ENCODE assay signal across 13 cellular contexts in the genomic region with DNA sequence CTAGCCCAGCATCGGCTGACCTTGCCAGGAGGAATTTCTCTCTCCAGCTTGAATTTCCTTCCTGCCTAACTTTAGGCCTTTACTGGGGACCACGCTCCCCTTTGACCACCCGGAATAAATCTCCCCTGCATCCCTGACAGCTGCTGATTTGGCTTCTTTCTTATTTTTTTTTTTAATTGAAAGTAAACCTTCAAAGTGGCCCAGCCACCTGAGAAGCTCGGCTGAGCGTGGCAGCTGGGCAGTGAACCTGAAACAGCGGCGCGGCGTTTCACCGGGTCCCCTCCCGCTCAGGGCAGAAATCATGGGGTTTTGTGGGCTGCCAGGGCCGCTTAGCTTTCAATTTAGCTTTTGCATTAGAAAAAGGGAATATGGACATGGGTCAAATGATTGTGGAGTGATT. TPM values are rescaled to one million over a fixed set of nuclear protein-coding genes. Genes with fewer than 3 reads are reported as not detected.
DNase-seq lines count a peak whose midpoint lies in the region; ATAC-seq, FAIRE-seq and TF ChIP-seq lines count a peak whose summit lies in the region.
"Had no signal": no experiment of that assay in that cellular context is flagged by ENCODE, and none has a peak within 500 bp of the region (broad histone marks: within the 10 kb centered on the region; RNA-seq: fewer than 3 reads in every experiment).

No MANE protein-coding gene starts in this region.

- TF ChIP-seq CTCF in astrocyte (IDR thresholded peaks at IDR 0.05; ENCODE audit: insufficient read depth, low read depth, low read length), result no peak
- no peak for TF ChIP-seq CTCF in SK-N-SH (IDR thresholded peaks at IDR 0.05)
- TF ChIP-seq CTCF in left lung (IDR thresholded peaks at IDR 0.05), result no peak
- TF ChIP-seq CTCF in HepG2 (CRISPR knock-in tag; IDR thresholded peaks at IDR 0.05), result no peak

- H4K20me1 ChIP-seq in astrocyte (ENCODE audit: insufficient read depth, low read length), result no peaks in the 10 kb centered on the region
- no peaks in the 10 kb centered on the region for H4K20me1 ChIP-seq in SK-N-SH (ENCODE audit: insufficient read depth)
- no peaks in the 10 kb centered on the region for H4K20me1 ChIP-seq in HepG2 (ENCODE audit: insufficient read depth, low read length)

- POLR2A ChIA-PET in CD8-positive, alpha-beta memory T cell (lab: Charles Lee), result interaction anchor here (0.6 kb wide), 1 partner anchor 101 kb away, joined by 3 read pairs; no protein-coding TSS in a partner anchor
- POLR2A ChIA-PET in SK-N-SH (lab: Yijun Ruan, JAX) (interaction anchor here (0.8 kb wide), 1 partner anchor 124 kb away, joined by 3 read pairs; no protein-coding TSS in a partner anchor), HepG2 (lab: Yijun Ruan, JAX) (no interaction called here)
- POLR2A ChIA-PET in activated CD4-positive, alpha-beta T cell treated with anti-CD3 and anti-CD28 coated beads for 36 hours (lab: Charles Lee), result no interaction called here

- H3K36me3 ChIP-seq in CD8-positive, alpha-beta memory T cell (ENCODE audit: insufficient read depth, low read length), result no peaks in the 10 kb centered on the region
- H3K36me3 ChIP-seq in astrocyte (ENCODE audit: insufficient read depth, low read length), result no peaks in the 10 kb centered on the region
- H3K36me3 ChIP-seq in SK-N-SH (replicated peaks in 1 of 2; ENCODE audit: control insufficient read depth in 1 of 2, insufficient read depth in 2 of 2, low read length in 1 of 2), result no peaks in the 10 kb centered on the region
- H3K36me3 ChIP-seq in left lung, result no peaks in the 10 kb centered on the region
- no peaks in the 10 kb centered on the region for H3K36me3 ChIP-seq in HepG2 (replicated peaks in 1 of 2; ENCODE audit: control insufficient read depth in 1 of 2, insufficient read depth in 2 of 2, low read length in 2 of 2)

- H3K79me2 ChIP-seq in astrocyte (ENCODE audit: insufficient read depth, low read length), result no peaks in the 10 kb centered on the region
- no peaks in the 10 kb centered on the region for H3K79me2 ChIP-seq in SK-N-SH (ENCODE audit: insufficient read depth)
- H3K79me2 ChIP-seq in HepG2 (ENCODE audit: insufficient read depth, low read length), result no peaks in the 10 kb centered on the region

- ATAC-seq in GM19372 (IDR thresholded peaks at IDR 0.05; ENCODE audit: low read depth, unreplicated experiment) (peak; percentile 57), HG02973 (IDR thresholded peaks at IDR 0.05; ENCODE audit: unreplicated experiment) (peak; percentile 33), left lung (no peak), HepG2 (no peak)
- ATAC-seq in activated CD4-positive, alpha-beta T cell treated with anti-CD3 and anti-CD28 coated beads for 36 hours, result no peak

- peak overlapping the region; percentile 38 for H2AFZ ChIP-seq in astrocyte (ENCODE audit: low read depth, low read length)
- no peak overlapping the region for H2AFZ ChIP-seq in SK-N-SH (ENCODE audit: low read depth)
- H2AFZ ChIP-seq in HepG2 (ENCODE audit: low read length), result no peak overlapping the region

- no TSS peak for BruUV-seq in HepG2 (replicated peaks; lab: Mats Ljungman, UMichigan)

- H3K4me1 Mint-ChIP-seq in CD8-positive, alpha-beta memory T cell, result peaks cover 42 to 53% (median 50%) of the 10 kb centered on the region in 3 donors
- H3K4me1 Mint-ChIP-seq in astrocyte (ENCODE audit: low read depth, unreplicated experiment), result peaks cover 13% of the 10 kb centered on the region
- peaks cover 16% of the 10 kb centered on the region for H3K4me1 Mint-ChIP-seq in activated CD4-positive, alpha-beta T cell treated with anti-CD3 and anti-CD28 coated beads for 36 hours

- H3K27me3 ChIP-seq in CD8-positive, alpha-beta memory T cell (ENCODE audit: insufficient read depth, low read length, poor library complexity, severe bottlenecking), result no peaks in the 10 kb centered on the region
- no peaks in the 10 kb centered on the region for H3K27me3 ChIP-seq in astrocyte (ENCODE audit: insufficient read depth, low read length)
- no peaks in the 10 kb centered on the region for H3K27me3 ChIP-seq in SK-N-SH (ENCODE audit: insufficient read depth)
- H3K27me3 ChIP-seq in left lung, result no peaks in the 10 kb centered on the region
- H3K27me3 ChIP-seq in HepG2 (ENCODE audit: control insufficient read depth in 1 of 2, insufficient read depth in 2 of 2, low read length in 2 of 2), result peaks cover 0 to 4% of the 10 kb centered on the region in 2 experiments; a peak in 1 of 5 replicates

- peak overlapping the region in 3 of 8 donors; percentile 0 to 44 (median 38) for H3K27ac Mint-ChIP-seq in CD8-positive, alpha-beta memory T cell
- no peak overlapping the region for H3K27ac Mint-ChIP-seq in astrocyte (ENCODE audit: unreplicated experiment)
- H3K27ac Mint-ChIP-seq in activated CD4-positive, alpha-beta T cell treated with anti-CD3 and anti-CD28 coated beads for 36 hours, result no peak overlapping the region

- intact Hi-C loops in left lung (cut with DNase I), result no loop called here
- intact Hi-C loops in HepG2 (cut with micrococcal nuclease; ENCODE audit: unreplicated experiment), result no loop called here
- intact Hi-C loops in activated CD4-positive, alpha-beta T cell treated with anti-CD3 and anti-CD28 coated beads for 36 hours (cut with DNase I, micrococcal nuclease), result no loop called here

- FAIRE-seq in astrocyte (lab: Jason Lieb, UNC) (no peak), HepG2 (lab: Jason Lieb, UNC) (no peak)
- FAIRE-seq: bronchial epithelial cell, GM12892 had no signal

- in situ Hi-C loops in HepG2 (cut with HindIII; ENCODE audit: extremely low pct_ligation_motif_present, low pct_unique_long_range_greater_than_20kb), result loop anchor here (25.0 kb wide), 2 partner anchors 95 to 245 kb away; no protein-coding TSS in a partner anchor

- no peak overlapping the region for H3K4me2 ChIP-seq in astrocyte (ENCODE audit: low read length)
- no peak overlapping the region for H3K4me2 ChIP-seq in SK-N-SH
- no peak overlapping the region for H3K4me2 ChIP-seq in HepG2 (ENCODE audit: low read depth, low read length)

- H3K9me3 Mint-ChIP-seq in CD8-positive, alpha-beta memory T cell, result peaks cover 0 to 2% (median 0%) of the 10 kb centered on the region in 5 donors
- H3K9me3 Mint-ChIP-seq in astrocyte (ENCODE audit: unreplicated experiment), result no peaks in the 10 kb centered on the region
- no peaks in the 10 kb centered on the region for H3K9me3 Mint-ChIP-seq in activated CD4-positive, alpha-beta T cell treated with anti-CD3 and anti-CD28 coated beads for 36 hours (ENCODE audit: low read depth)

- no peaks in the 10 kb centered on the region for H3K9me3 ChIP-seq in CD8-positive, alpha-beta memory T cell (ENCODE audit: low read length)
- H3K9me3 ChIP-seq in astrocyte (ENCODE audit: insufficient read depth, low read depth, low read length) (no peaks in the 10 kb centered on the region), SK-N-SH (no peaks in the 10 kb centered on the region), left lung (no peaks in the 10 kb centered on the region), HepG2 (ENCODE audit: low read length) (no peaks in the 10 kb centered on the region)

- CTCF ChIA-PET in CD8-positive, alpha-beta memory T cell (lab: Charles Lee), result interaction anchor here (0.9 to 1.5 kb wide), 6 partner anchors 9 to 241 kb away, joined by 3 to 5 read pairs (median 4); no protein-coding TSS in a partner anchor
- CTCF ChIA-PET in SK-N-SH (lab: Yijun Ruan, JAX), result interaction anchor here (1.0 to 11.7 kb wide), 4 partner anchors 9 to 316 kb away, joined by 3 to 171 read pairs (median 15); no protein-coding TSS in a partner anchor
- CTCF ChIA-PET in HepG2 (lab: Yijun Ruan, JAX; ENCODE audit: low intra/inter-chr PET ratio, low total read pairs), result no interaction called here
- CTCF ChIA-PET in activated CD4-positive, alpha-beta T cell treated with anti-CD3 and anti-CD28 coated beads for 36 hours (lab: Charles Lee), result interaction anchor here (0.6 to 9.7 kb wide), 6 partner anchors 12 to 208 kb away, joined by 3 to 209 read pairs (median 4); no protein-coding TSS in a partner anchor

- no peak for DNase-seq in CD8-positive, alpha-beta memory T cell
- DNase-seq in astrocyte (ENCODE audit: low read depth), result no peak
- no peak for DNase-seq in SK-N-SH
- DNase-seq in left lung, result no peak
- DNase-seq in HepG2 (ENCODE audit: low spot score), result no peak
- no peak for DNase-seq in activated CD4-positive, alpha-beta T cell treated with anti-CD3 and anti-CD28 coated beads for 36 hours
- DNase-seq: substantia nigra, SW 1271 had no signal

- H3K27ac ChIP-seq in CD8-positive, alpha-beta memory T cell (ENCODE audit: low read depth, low read length), result no peak overlapping the region
- no peak overlapping the region for H3K27ac ChIP-seq in astrocyte (ENCODE audit: low read depth, low read length)
- H3K27ac ChIP-seq in SK-N-SH (ENCODE audit: low read depth in 2 of 2, low read length in 1 of 2), result no peak overlapping the region
- no peak overlapping the region for H3K27ac ChIP-seq in left lung
- no peak overlapping the region for H3K27ac ChIP-seq in HepG2 (ENCODE audit: extremely low read length, insufficient read depth, low read length)

- no peak for TF ChIP-seq POLR2A in HepG2 (IDR thresholded peaks at IDR 0.05; ENCODE audit: insufficient read depth in 1 of 2, low read depth in 2 of 2, low read length in 2 of 2)

- H3K4me3 ChIP-seq in CD8-positive, alpha-beta memory T cell (ENCODE audit: low read length), result no peak overlapping the region
- H3K4me3 ChIP-seq in astrocyte (ENCODE audit: insufficient read depth, low read depth, low read length) (no peak overlapping the region), SK-N-SH (ENCODE audit: low read depth in 2 of 2, low read length in 1 of 2) (no peak overlapping the region), left lung (no peak overlapping the region), HepG2 (replicated peaks in 1 of 3; ENCODE audit: insufficient read depth in 1 of 3, low read depth in 2 of 3, low read length in 3 of 3) (no peak overlapping the region)

- peak overlapping the region in 6 of 7 donors; percentile 40 to 76 (median 62) for H3K4me3 Mint-ChIP-seq in CD8-positive, alpha-beta memory T cell
- no peak overlapping the region for H3K4me3 Mint-ChIP-seq in astrocyte (ENCODE audit: unreplicated experiment)
- no peak overlapping the region for H3K4me3 Mint-ChIP-seq in activated CD4-positive, alpha-beta T cell treated with anti-CD3 and anti-CD28 coated beads for 36 hours

- TF ChIP-seq EP300 in SK-N-SH (IDR thresholded peaks at IDR 0.05; ENCODE audit: borderline replicate concordance in 1 of 2, low read depth in 1 of 2, low read length in 1 of 2) (no peak), HepG2 (IDR thresholded peaks at IDR 0.05; ENCODE audit: low read depth in 2 of 2, low read length in 2 of 2) (no peak), HepG2 (CRISPR knock-in tag; IDR thresholded peaks at IDR 0.05; ENCODE audit: borderline replicate concordance) (no peak)

- H3K9me2 ChIP-seq in SK-N-SH, result no peaks in the 10 kb centered on the region

- TF ChIP-seq RAD21 in SK-N-SH (IDR thresholded peaks at IDR 0.05; ENCODE audit: low read length), result no peak
- no peak for TF ChIP-seq RAD21 in HepG2 (CRISPR knock-in tag; IDR thresholded peaks at IDR 0.05)

- H3K9ac ChIP-seq in astrocyte (ENCODE audit: low read length) (no peak overlapping the region), SK-N-SH (no peak overlapping the region), HepG2 (ENCODE audit: insufficient read depth, low read depth, low read length) (no peak overlapping the region)

- peaks cover 0 to 3% (median 0%) of the 10 kb centered on the region in 3 donors for H3K36me3 Mint-ChIP-seq in CD8-positive, alpha-beta memory T cell
- no peaks in the 10 kb centered on the region for H3K36me3 Mint-ChIP-seq in astrocyte (ENCODE audit: low read depth, unreplicated experiment)
- no peaks in the 10 kb centered on the region for H3K36me3 Mint-ChIP-seq in activated CD4-positive, alpha-beta T cell treated with anti-CD3 and anti-CD28 coated beads for 36 hours (ENCODE audit: low read depth)

- H3F3A ChIP-seq in SK-N-SH (replicated peaks; ENCODE audit: insufficient read depth), result peaks cover 4% of the 10 kb centered on the region

- H3K27me3 Mint-ChIP-seq in CD8-positive, alpha-beta memory T cell, result peaks cover 1 to 4% of the 10 kb centered on the region in 2 donors
- no peaks in the 10 kb centered on the region for H3K27me3 Mint-ChIP-seq in astrocyte (ENCODE audit: low read depth, unreplicated experiment)
- peaks cover 25% of the 10 kb centered on the region for H3K27me3 Mint-ChIP-seq in activated CD4-positive, alpha-beta T cell treated with anti-CD3 and anti-CD28 coated beads for 36 hours

- peaks cover 9% of the 10 kb centered on the region for H3K4me1 ChIP-seq in CD8-positive, alpha-beta memory T cell (ENCODE audit: insufficient read depth, low read length)
- H3K4me1 ChIP-seq in astrocyte (ENCODE audit: insufficient read depth, low read length), result peaks cover 4% of the 10 kb centered on the region
- peaks cover 9 to 13% of the 10 kb centered on the region in 2 experiments; a peak in 3 of 4 replicates for H3K4me1 ChIP-seq in SK-N-SH (ENCODE audit: control insufficient read depth in 1 of 2, insufficient read depth in 2 of 2, low read depth in 1 of 2, low read length in 1 of 2)
- no peaks in the 10 kb centered on the region for H3K4me1 ChIP-seq in left lung
- H3K4me1 ChIP-seq in HepG2 (ENCODE audit: insufficient read depth, low read length), result no peaks in the 10 kb centered on the region

- WGBS in SK-N-SH (ENCODE audit: low lambda C conversion rate), result 82% methylated on average over 12 of the region's 12 CpGs
- WGBS in HepG2 (ENCODE audit: low lambda C conversion rate), result 60% methylated on average over 12 of the region's 12 CpGs

RNA-seq across cellular contexts. Expression of gene HRH4, which starts 32.0 kb away (rescaled TPM):
- total RNA-seq in CD8-positive, alpha-beta memory T cell, result not detected
- not detected for polyA plus RNA-seq in CD8-positive, alpha-beta memory T cell
- total RNA-seq in astrocyte (0.17 and 0.25 TPM in 2 replicates), left lung (1 to 10 TPM in 1 of 2 donors, under 1 TPM in 1; 0.17 to 7.5 TPM), HepG2 (2016; rRNA removed; fragmentation: Illumina TruSeq; extraction: Trizol) (not detected in 2 replicates)
- polyA plus RNA-seq in SK-N-SH (2012; rRNA removed) (not detected in 2 replicates), HepG2 (2011; rRNA removed) (not detected in 2 replicates)
- polyA plus RNA-seq in SK-N-SH (2012; cell fraction: cytosol; rRNA removed), result not detected in 2 replicates
- polyA plus RNA-seq in SK-N-SH (2012; cell fraction: nucleus; rRNA removed), result 0.02 TPM in 1 of 2 replicates, not detected in the other
- not detected in 2 replicates for total RNA-seq in HepG2 (2016; cell fraction: cytosol; rRNA removed; fragmentation: Illumina TruSeq; extraction: Trizol; ENCODE audit: low read depth)
- not detected in 2 replicates for total RNA-seq in HepG2 (2016; cell fraction: insoluble cytoplasmic fraction; rRNA removed; fragmentation: Illumina TruSeq; extraction: Trizol)
- not detected in 2 replicates for total RNA-seq in HepG2 (2016; cell fraction: membrane; rRNA removed; fragmentation: Illumina TruSeq; extraction: Trizol)
- total RNA-seq in HepG2 (2016; cell fraction: nucleus; rRNA removed; fragmentation: Illumina TruSeq; extraction: Trizol), result not detected in 2 replicates
- polyA plus RNA-seq in HepG2 (2011; cell fraction: cytosol; rRNA removed), result not detected in 2 replicates
- not detected in 2 replicates for polyA plus RNA-seq in HepG2 (2011; cell fraction: nucleus; rRNA removed)
- polyA plus RNA-seq in HepG2 (2012), result not detected in 2 replicates
- not detected in 2 replicates for polyA plus RNA-seq in HepG2 (2016; cell fraction: cytosol; fragmentation: Illumina TruSeq; extraction: Trizol; ENCODE audit: low read depth)
- polyA plus RNA-seq in HepG2 (2016; cell fraction: insoluble cytoplasmic fraction; fragmentation: Illumina TruSeq; extraction: Trizol; ENCODE audit: low read depth), result not detected in 2 replicates
- not detected in 2 replicates for polyA plus RNA-seq in HepG2 (2016; cell fraction: membrane; fragmentation: Illumina TruSeq; extraction: Trizol; ENCODE audit: low read depth)
- polyA plus RNA-seq in HepG2 (2016; cell fraction: nucleus; fragmentation: Illumina TruSeq; extraction: Trizol; ENCODE audit: insufficient read depth, low read depth), result not detected in 2 replicates
- polyA minus RNA-seq in HepG2 (2011; rRNA and poly(A)+ RNA removed; ENCODE audit: low replicate concordance), result 0.28 TPM in 1 of 2 replicates, not detected in the other
- polyA minus RNA-seq in HepG2 (2011; cell fraction: cytosol; rRNA and poly(A)+ RNA removed), result not detected in 2 replicates
- 0.12 TPM in 1 of 2 replicates, not detected in the other for polyA minus RNA-seq in HepG2 (2011; cell fraction: nucleus; rRNA and poly(A)+ RNA removed)
- under 1 TPM; 0.16 to 0.26 TPM for total RNA-seq in activated CD4-positive, alpha-beta T cell treated with anti-CD3 and anti-CD28 coated beads for 36 hours
- total RNA-seq: lung microvascular endothelial cell had no signal

Comparison
In these comparisons a context has a peak if more than half of its experiments do, and no peak if none do; other contexts are left out.
1. H3K4me3 Mint-ChIP-seq: peak in CD8-positive, alpha-beta memory T cell (6 of 7); none in astrocyte (single experiment) and activated CD4-positive, alpha-beta T cell treated with anti-CD3 and anti-CD28 coated beads for 36 hours (single experiment).
2. ATAC-seq: peak in GM19372 (single experiment) and HG02973 (single experiment); none in left lung (single experiment), HepG2 (single experiment) and activated CD4-positive, alpha-beta T cell treated with anti-CD3 and anti-CD28 coated beads for 36 hours (single experiment).
3. POLR2A ChIA-PET loops: an anchor here in CD8-positive, alpha-beta memory T cell (0.6 kb wide) and SK-N-SH (0.8 kb wide); none called in HepG2 and activated CD4-positive, alpha-beta T cell treated with anti-CD3 and anti-CD28 coated beads for 36 hours.